Comparison of ENCODE assay signal across 9 cellular contexts in the genomic region with DNA sequence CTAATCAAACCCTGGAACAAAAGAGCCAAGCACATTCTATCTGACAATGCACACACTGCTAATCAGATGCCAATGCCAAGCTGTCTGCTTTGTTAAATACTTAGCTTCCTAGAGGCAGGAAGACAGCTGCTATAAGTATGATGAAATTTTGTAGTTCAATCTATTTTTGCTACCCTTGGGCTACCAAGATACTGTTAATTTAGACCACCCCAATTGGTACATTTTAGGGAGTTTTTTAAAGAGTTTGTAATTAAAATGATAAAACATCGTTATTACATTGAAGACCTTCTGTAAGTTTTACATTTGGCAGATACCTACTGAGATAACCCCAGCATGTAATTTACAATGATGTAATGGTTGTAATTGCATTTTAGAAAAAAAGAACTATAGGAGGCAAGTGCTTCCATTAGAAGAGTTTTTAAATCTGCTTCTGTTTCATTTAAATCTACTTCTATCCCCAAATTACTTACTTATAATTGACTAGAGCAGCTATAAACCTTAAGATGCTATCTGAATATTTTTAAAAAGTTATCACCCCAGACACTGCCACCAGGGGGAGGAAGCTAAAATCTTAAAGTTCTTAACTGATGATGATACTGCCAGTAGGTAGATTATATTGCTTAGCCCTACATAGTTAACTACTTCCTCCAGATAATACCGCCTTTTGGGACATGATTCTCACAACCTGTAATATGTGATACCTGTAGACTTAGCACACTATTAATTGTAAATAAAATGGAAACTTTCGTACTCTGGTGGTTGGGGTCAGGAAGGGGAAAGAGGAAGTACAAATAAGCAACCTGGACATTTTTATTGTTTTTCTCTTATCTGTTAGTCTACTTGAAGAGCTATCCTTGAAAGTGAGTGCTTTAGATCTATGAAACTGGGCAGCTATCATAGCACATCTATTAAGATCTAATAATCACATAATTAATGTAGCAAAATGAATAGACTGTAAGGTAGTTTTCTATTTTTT.
A peak's percentile ranks its signal among the peaks of the same experiment; 100 is the strongest.
DNase-seq lines count a peak whose midpoint lies in the region; ATAC-seq and TF ChIP-seq lines count a peak whose summit lies in the region.
"Had no signal": no experiment of that assay in that cellular context is flagged by ENCODE, and none has a peak within 500 bp of the region (broad histone marks: within the 10 kb centered on the region; RNA-seq: fewer than 3 reads in every experiment).

No MANE protein-coding gene starts in this region.

- intact Hi-C loops in mucosa of descending colon (cut with DNase I, micrococcal nuclease) = no loop called here

- peak; percentile 5 for TF ChIP-seq CTCF in GM20000 (IDR thresholded peaks at IDR 0.05; ENCODE audit: extremely low read depth, missing control alignments)
- TF ChIP-seq CTCF in OCI-LY1 (IDR thresholded peaks at IDR 0.05; ENCODE audit: low read length) = peak; percentile 79
- peak; percentile 55 for TF ChIP-seq CTCF in brain microvascular endothelial cell (IDR thresholded peaks at IDR 0.05; ENCODE audit: low read depth, low read length, missing control alignments)
- no peak for TF ChIP-seq CTCF in mucosa of descending colon (IDR thresholded peaks at IDR 0.05)
- TF ChIP-seq CTCF in nephron progenitor cell (IDR thresholded peaks at IDR 0.05) = no peak

- H3K9me3 Mint-ChIP-seq in nephron progenitor cell = peaks cover 21% of the 10 kb centered on the region

- H3K79me2 ChIP-seq in OCI-LY1 (ENCODE audit: insufficient read depth, low read length) = no peaks in the 10 kb centered on the region

- H3K27ac ChIP-seq in OCI-LY1 (ENCODE audit: low read depth, low read length, poor library complexity, severe bottlenecking) (no peak overlapping the region), brain microvascular endothelial cell (no peak overlapping the region)
- H3K27ac ChIP-seq: HL-60 had no signal

- in situ Hi-C loops in brain microvascular endothelial cell (cut with HindIII; ENCODE audit: low pct_ligation_motif_present, low sequenced_read_pairs) = no loop called here

- H3K4me2 ChIP-seq in OCI-LY1 (ENCODE audit: low read length) = no peak overlapping the region

- no peak overlapping the region for H2AFZ ChIP-seq in OCI-LY1 (ENCODE audit: low read length)

- DNase-seq in AML-193 (lab: John Stamatoyannopoulos, UW) = peak; percentile 16 to 32
- DNase-seq in GM20000 (ENCODE audit: low spot score) = peak; percentile 14
- DNase-seq in brain microvascular endothelial cell = peak; percentile 34
- DNase-seq in mucosa of descending colon = peak in 1 of 3 donors; percentile 63
- DNase-seq in nephron progenitor cell = no peak

- peak; percentile 51 for ATAC-seq in mucosa of descending colon
- no peak for ATAC-seq in HG02970 (IDR thresholded peaks at IDR 0.05; ENCODE audit: low FRiP score, unreplicated experiment)
- ATAC-seq in HG02678 (IDR thresholded peaks at IDR 0.05; ENCODE audit: unreplicated experiment) = no peak

- H3K27me3 ChIP-seq in OCI-LY1 (ENCODE audit: insufficient read depth, low read length) (no peaks in the 10 kb centered on the region), brain microvascular endothelial cell (replicated peaks) (no peaks in the 10 kb centered on the region)

- H3K27ac Mint-ChIP-seq in nephron progenitor cell = no peak overlapping the region

- no peaks in the 10 kb centered on the region for H3F3A ChIP-seq in OCI-LY1 (ENCODE audit: insufficient read depth, low read length)

- H3K4me1 ChIP-seq in OCI-LY1 (ENCODE audit: insufficient read depth, low read length, severe bottlenecking) (peaks cover 26% of the 10 kb centered on the region), mucosa of descending colon (ENCODE audit: low read depth) (no peaks in the 10 kb centered on the region)

- no peaks in the 10 kb centered on the region for H3K9me2 ChIP-seq in OCI-LY1 (ENCODE audit: low read depth, low read length)

- H3K36me3 ChIP-seq in OCI-LY1 (ENCODE audit: insufficient read depth, low read length) (0 out of 2 replicates have a peak, but pooled peaks cover 8% of the 10 kb centered on the region), brain microvascular endothelial cell (replicated peaks) (no peaks in the 10 kb centered on the region), mucosa of descending colon (ENCODE audit: low read depth) (no peaks in the 10 kb centered on the region)

- peaks cover 27% of the 10 kb centered on the region for H3K36me3 Mint-ChIP-seq in nephron progenitor cell (ENCODE audit: low read depth)

- peaks cover 41% of the 10 kb centered on the region for H3K4me1 Mint-ChIP-seq in nephron progenitor cell

- H3K9me3 ChIP-seq in OCI-LY1 (ENCODE audit: low read length) (no peaks in the 10 kb centered on the region), mucosa of descending colon (no peaks in the 10 kb centered on the region)

- H3K4me3 ChIP-seq in OCI-LY1 (ENCODE audit: low read depth, low read length, poor library complexity, severe bottlenecking) (no peak overlapping the region), brain microvascular endothelial cell (ENCODE audit: low read depth, low read length) (no peak overlapping the region), mucosa of descending colon (no peak overlapping the region)

- no peak overlapping the region for H3K4me3 Mint-ChIP-seq in nephron progenitor cell

- no peak overlapping the region for H3K9ac ChIP-seq in OCI-LY1 (ENCODE audit: low read length)

- no peaks in the 10 kb centered on the region for H3K27me3 Mint-ChIP-seq in nephron progenitor cell (ENCODE audit: low read depth, poor library complexity)

- no peaks in the 10 kb centered on the region for H4K20me1 ChIP-seq in OCI-LY1 (ENCODE audit: insufficient read depth, low read length)

Comparison
In these comparisons a context has a peak if more than half of its experiments do, and no peak if none do; other contexts are left out.
1. CTCF ChIP-seq: peak in GM20000 (single experiment), OCI-LY1 (single experiment) and brain microvascular endothelial cell (single experiment); none in mucosa of descending colon (single experiment) and nephron progenitor cell (single experiment).